28 cellular contexts compared by ENCODE assay signal in genomic region chr6:12916001-12916400, GRCh38.
"Had no signal": no experiment of that assay in that cellular context is flagged by ENCODE, and none has a peak within 500 bp of the region (broad histone marks: within the 10 kb centered on the region; RNA-seq: fewer than 3 reads in every experiment).

No MANE protein-coding gene starts in this region.

- ATAC-seq: activated T-cell treated with anti-CD3 and anti-CD28 coated beads, Interleukin-2, amount 50 U/mL, for 72 hours; esophagus mucosa; gastroesophageal sphincter; heart left ventricle; left ventricle myocardium superior; mucosa of descending colon; psoas muscle; right cardiac atrium; stimulated activated naive CD8-positive, alpha-beta T cell treated with anti-CD3 and anti-CD28 coated beads, Interleukin-15, amount 100 ng/mL, for 72 hours had no signal

- H3K27ac Mint-ChIP-seq: activated naive CD4-positive, alpha-beta T cell treated with anti-CD3 and anti-CD28 coated beads, Interleukin-2, amount 50 U/mL, for 24 hours; activated T-cell treated with anti-CD3 and anti-CD28 coated beads, Interleukin-2, amount 50 U/mL, for 72 hours; immature natural killer cell; neural progenitor cell; stimulated activated naive CD8-positive, alpha-beta T cell treated with anti-CD3 and anti-CD28 coated beads, Interleukin-15, amount 100 ng/mL, for 72 hours had no signal

- H3K36me3 ChIP-seq: breast epithelium, gastroesophageal sphincter, heart left ventricle, neural progenitor cell, suprapubic skin, transverse colon, uterus had no signal

- H3K27me3 Mint-ChIP-seq: stimulated activated naive CD8-positive, alpha-beta T cell treated with anti-CD3 and anti-CD28 coated beads, Interleukin-15, amount 100 ng/mL, for 72 hours had no signal

- H3K4me3 Mint-ChIP-seq: activated naive CD4-positive, alpha-beta T cell treated with anti-CD3 and anti-CD28 coated beads, Interleukin-2, amount 50 U/mL, for 24 hours; activated T-cell treated with anti-CD3 and anti-CD28 coated beads, Interleukin-2, amount 50 U/mL, for 72 hours; immature natural killer cell; naive B cell; neural progenitor cell; stimulated activated naive CD8-positive, alpha-beta T cell treated with anti-CD3 and anti-CD28 coated beads, Interleukin-15, amount 100 ng/mL, for 72 hours had no signal

- H3K4me1 ChIP-seq: breast epithelium, gastroesophageal sphincter, psoas muscle, suprapubic skin, transverse colon, uterus had no signal

- DNase-seq: activated CD4-positive, alpha-beta T cell treated with anti-CD3 and anti-CD28 coated beads, Interleukin-2, amount 50 U/mL, for 1 hour; activated CD4-positive, CD25-positive, alpha-beta regulatory T cell treated with anti-CD3 and anti-CD28 coated beads, Interleukin-2, amount 50 U/mL, for 72 hours; activated CD8-positive, alpha-beta memory T cell treated with anti-CD3 and anti-CD28 coated beads for 24 hours; activated CD8-positive, alpha-beta memory T cell treated with anti-CD3 and anti-CD28 coated beads, Interleukin-2, amount 50 U/mL, for 48 hours; activated gamma-delta T cell; activated T-cell treated with anti-CD3 and anti-CD28 coated beads, Interleukin-2, amount 50 U/mL, for 72 hours; cerebellar nuclear complex; cortex of kidney; effector CD4-positive, alpha-beta T cell; heart left ventricle; immature natural killer cell; left ventricle myocardium superior; mucosa of descending colon; naive B cell; psoas muscle; right cardiac atrium; stimulated activated naive CD8-positive, alpha-beta T cell treated with anti-CD3 and anti-CD28 coated beads, Interleukin-15, amount 100 ng/mL, for 72 hours; T-helper 9 cell; transverse colon; uterus had no signal

- H3K27me3 ChIP-seq: breast epithelium, heart left ventricle, neural progenitor cell, suprapubic skin, transverse colon, uterus had no signal

- H3K4me3 ChIP-seq: breast epithelium, gastroesophageal sphincter, heart left ventricle, mucosa of descending colon, neural progenitor cell, psoas muscle, skin epidermis, suprapubic skin, transverse colon, uterus had no signal

- H3K27ac ChIP-seq: breast epithelium, gastroesophageal sphincter, heart left ventricle, neural progenitor cell, psoas muscle, skin epidermis, suprapubic skin, transverse colon, uterus, VCaP had no signal

- H3K4me1 Mint-ChIP-seq: activated naive CD4-positive, alpha-beta T cell treated with anti-CD3 and anti-CD28 coated beads, Interleukin-2, amount 50 U/mL, for 24 hours; immature natural killer cell; stimulated activated naive CD8-positive, alpha-beta T cell treated with anti-CD3 and anti-CD28 coated beads, Interleukin-15, amount 100 ng/mL, for 72 hours had no signal

- H3K9me3 Mint-ChIP-seq: activated naive CD4-positive, alpha-beta T cell treated with anti-CD3 and anti-CD28 coated beads, Interleukin-2, amount 50 U/mL, for 24 hours; activated T-cell treated with anti-CD3 and anti-CD28 coated beads, Interleukin-2, amount 50 U/mL, for 72 hours; immature natural killer cell; naive B cell; neural progenitor cell; stimulated activated naive CD8-positive, alpha-beta T cell treated with anti-CD3 and anti-CD28 coated beads, Interleukin-15, amount 100 ng/mL, for 72 hours had no signal

- H3K36me3 Mint-ChIP-seq: activated naive CD4-positive, alpha-beta T cell treated with anti-CD3 and anti-CD28 coated beads, Interleukin-2, amount 50 U/mL, for 24 hours; immature natural killer cell; naive B cell; neural progenitor cell had no signal

- H3K9me3 ChIP-seq: breast epithelium, gastroesophageal sphincter, heart left ventricle, mucosa of descending colon, psoas muscle, suprapubic skin, transverse colon, uterus had no signal
